Comparison of ENCODE assay signal across 10 cellular contexts in genomic region chr22:39308614-39309363, GRCh38. TPM values are rescaled to one million over a fixed set of nuclear protein-coding genes. Genes with fewer than 3 reads are reported as not detected.
DNase-seq lines count a peak whose midpoint lies in the region; ATAC-seq and TF ChIP-seq lines count a peak whose summit lies in the region.
"Had no signal": no experiment of that assay in that cellular context is flagged by ENCODE, and none has a peak within 500 bp of the region (broad histone marks: within the 10 kb centered on the region; RNA-seq: fewer than 3 reads in every experiment).

No MANE protein-coding gene starts in this region.

- no peak for DNase-seq in activated CD4-positive, alpha-beta T cell treated with anti-CD3 and anti-CD28 coated beads, Interleukin-2, amount 10 ng/mL, durations not matched to agents 7 days and 5 days
- no peak for DNase-seq in activated CD4-positive, alpha-beta T cell treated with anti-CD3 and anti-CD28 coated beads for 48 hours
- peak; percentile 88 for DNase-seq in islet precursor cell
- no peak for DNase-seq in type B pancreatic cell (ENCODE audit: extremely low spot score, unreplicated experiment)
- DNase-seq in posterior cingulate gyrus = no peak
- DNase-seq in retina = no peak

- H3K27ac Mint-ChIP-seq in activated CD4-positive, alpha-beta T cell treated with anti-CD3 and anti-CD28 coated beads, Interleukin-2, amount 10 ng/mL, durations not matched to agents 7 days and 5 days = peak overlapping the region; percentile 36
- peak overlapping the region; percentile 84 for H3K27ac Mint-ChIP-seq in type B pancreatic cell
- H3K27ac Mint-ChIP-seq: stimulated activated naive CD8-positive, alpha-beta T cell treated with anti-CD3 and anti-CD28 coated beads, Interleukin-15, Interleukin-2, amounts not matched to agents 100 ng/mL and 50 ng/mL, for 24 hours had no signal

- no peaks in the 10 kb centered on the region for H3K27me3 Mint-ChIP-seq in activated CD4-positive, alpha-beta T cell treated with anti-CD3 and anti-CD28 coated beads, Interleukin-2, amount 10 ng/mL, durations not matched to agents 7 days and 5 days
- no peaks in the 10 kb centered on the region for H3K27me3 Mint-ChIP-seq in type B pancreatic cell
- H3K27me3 Mint-ChIP-seq: stimulated activated naive CD8-positive, alpha-beta T cell treated with anti-CD3 and anti-CD28 coated beads, Interleukin-15, Interleukin-2, amounts not matched to agents 100 ng/mL and 50 ng/mL, for 24 hours had no signal

- H3K4me3 Mint-ChIP-seq in activated CD4-positive, alpha-beta T cell treated with anti-CD3 and anti-CD28 coated beads, Interleukin-2, amount 10 ng/mL, durations not matched to agents 7 days and 5 days = no peak overlapping the region
- peak overlapping the region; percentile 28 for H3K4me3 Mint-ChIP-seq in type B pancreatic cell
- H3K4me3 Mint-ChIP-seq: stimulated activated naive CD8-positive, alpha-beta T cell treated with anti-CD3 and anti-CD28 coated beads, Interleukin-15, Interleukin-2, amounts not matched to agents 100 ng/mL and 50 ng/mL, for 24 hours had no signal

- peaks cover 20% of the 10 kb centered on the region for H3K36me3 Mint-ChIP-seq in activated CD4-positive, alpha-beta T cell treated with anti-CD3 and anti-CD28 coated beads, Interleukin-2, amount 10 ng/mL, durations not matched to agents 7 days and 5 days (ENCODE audit: low read depth)
- H3K36me3 Mint-ChIP-seq in type B pancreatic cell = peaks cover 15% of the 10 kb centered on the region

- no peak for TF ChIP-seq CTCF in type B pancreatic cell (conservative IDR thresholded peaks at IDR 0.05)

- ATAC-seq in GM18520 (IDR thresholded peaks at IDR 0.05; ENCODE audit: unreplicated experiment) = no peak

- peak overlapping the region; percentile 8 for H3K27ac ChIP-seq in angular gyrus (ENCODE audit: low read depth, low read length)
- H3K27ac ChIP-seq: C4-2B had no signal

- peaks cover 21% of the 10 kb centered on the region for H3K4me1 Mint-ChIP-seq in activated CD4-positive, alpha-beta T cell treated with anti-CD3 and anti-CD28 coated beads, Interleukin-2, amount 10 ng/mL, durations not matched to agents 7 days and 5 days
- peaks cover 18% of the 10 kb centered on the region for H3K4me1 Mint-ChIP-seq in type B pancreatic cell (ENCODE audit: unreplicated experiment)

- intact Hi-C loops in posterior cingulate gyrus (cut with DNase I) = no loop called here

- POLR2A ChIA-PET in activated CD4-positive, alpha-beta T cell treated with anti-CD3 and anti-CD28 coated beads, Interleukin-2, amount 10 ng/mL, durations not matched to agents 7 days and 5 days (lab: Charles Lee) = no interaction called here

- CTCF ChIA-PET in activated CD4-positive, alpha-beta T cell treated with anti-CD3 and anti-CD28 coated beads, Interleukin-2, amount 10 ng/mL, durations not matched to agents 7 days and 5 days (lab: Charles Lee) = interaction anchor here (2.5 kb wide), 1 partner anchor 138 kb away, joined by 17 read pairs; no protein-coding TSS in a partner anchor

- no peaks in the 10 kb centered on the region for H3K9me3 Mint-ChIP-seq in activated CD4-positive, alpha-beta T cell treated with anti-CD3 and anti-CD28 coated beads, Interleukin-2, amount 10 ng/mL, durations not matched to agents 7 days and 5 days
- H3K9me3 Mint-ChIP-seq in type B pancreatic cell = no peaks in the 10 kb centered on the region
- H3K9me3 Mint-ChIP-seq: stimulated activated naive CD8-positive, alpha-beta T cell treated with anti-CD3 and anti-CD28 coated beads, Interleukin-15, Interleukin-2, amounts not matched to agents 100 ng/mL and 50 ng/mL, for 24 hours had no signal

RNA-seq across cellular contexts. Expression of gene RPL3, which starts 10.6 kb away (rescaled TPM):
- 1,000 to 10,000 TPM; 1,621 to 1,780 TPM for total RNA-seq in activated CD4-positive, alpha-beta T cell treated with anti-CD3 and anti-CD28 coated beads, Interleukin-2, amount 10 ng/mL, durations not matched to agents 7 days and 5 days
- 2,337 and 2,431 TPM in 2 replicates for total RNA-seq in type B pancreatic cell (ENCODE audit: low replicate concordance)

RNA-seq across cellular contexts. Expression of gene SYNGR1, which starts 41.0 kb away (rescaled TPM):
- total RNA-seq in activated CD4-positive, alpha-beta T cell treated with anti-CD3 and anti-CD28 coated beads, Interleukin-2, amount 10 ng/mL, durations not matched to agents 7 days and 5 days = under 1 TPM; 0.42 to 0.77 TPM
- 41.4 and 47.9 TPM in 2 replicates for total RNA-seq in type B pancreatic cell (ENCODE audit: low replicate concordance)

Comparison
In these comparisons a context has a peak if more than half of its experiments do, and no peak if none do; other contexts are left out.
1. RNA of gene SYNGR1, which starts 41.0 kb away (total RNA-seq): 41.4 to 47.9 TPM in type B pancreatic cell; 0.42 to 0.77 TPM in activated CD4-positive, alpha-beta T cell treated with anti-CD3 and anti-CD28 coated beads, Interleukin-2, amount 10 ng/mL, durations not matched to agents 7 days and 5 days; every median in the first group is over 10 times any median in the second.